ENCODE assay signal across 10 cellular contexts in the genomic region with DNA sequence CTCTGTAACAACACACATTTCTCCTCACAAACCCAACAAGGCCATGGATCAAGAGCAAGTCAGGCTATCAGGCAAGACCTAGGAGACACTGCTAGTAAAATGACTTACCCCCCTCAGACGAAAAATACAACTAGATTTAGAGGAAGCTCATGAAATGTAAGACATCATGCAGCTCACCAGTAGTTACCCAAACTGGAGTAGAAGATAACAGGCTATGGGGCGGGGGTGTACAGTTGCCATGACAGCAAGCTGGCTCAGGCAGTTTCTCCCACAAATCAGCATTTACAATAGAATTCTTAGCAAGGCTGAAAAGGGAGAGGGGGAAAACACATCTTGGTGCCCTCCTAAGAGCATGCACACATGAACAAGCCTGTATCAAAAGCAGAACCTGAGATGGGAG. TPM values are rescaled to one million over a fixed set of nuclear protein-coding genes. Genes with fewer than 3 reads are reported as not detected.
A peak's percentile ranks its signal among the peaks of the same experiment; 100 is the strongest.
DNase-seq lines count a peak whose midpoint lies in the region; ATAC-seq lines count a peak whose summit lies in the region.
"Had no signal": no experiment of that assay in that cellular context is flagged by ENCODE, and none has a peak within 500 bp of the region (broad histone marks: within the 10 kb centered on the region; RNA-seq: fewer than 3 reads in every experiment).

No MANE protein-coding gene starts in this region.

- no peak for ATAC-seq in activated T-cell treated with anti-CD3 and anti-CD28 coated beads, Interleukin-2, amount 50 U/mL, for 72 hours (replicated peaks in 1 of 2)
- ATAC-seq in HG03135 (IDR thresholded peaks at IDR 0.05; ENCODE audit: unreplicated experiment): no peak
- no peak for ATAC-seq in HG03378 (IDR thresholded peaks at IDR 0.05; ENCODE audit: unreplicated experiment)

- H3K27ac ChIP-seq in temporal lobe (ENCODE audit: low read depth, low read length): peak overlapping the region; percentile 29

- H3K4me3 Mint-ChIP-seq in activated T-cell treated with anti-CD3 and anti-CD28 coated beads, Interleukin-2, amount 50 U/mL, for 24 hours: peak overlapping the region; percentile 98
- peak overlapping the region; percentile 90 to 97 for H3K4me3 Mint-ChIP-seq in activated T-cell treated with anti-CD3 and anti-CD28 coated beads, Interleukin-2, amount 50 U/mL, for 72 hours

- H3K9me3 Mint-ChIP-seq in activated T-cell treated with anti-CD3 and anti-CD28 coated beads, Interleukin-2, amount 50 U/mL, for 24 hours: no peaks in the 10 kb centered on the region
- H3K9me3 Mint-ChIP-seq in activated T-cell treated with anti-CD3 and anti-CD28 coated beads, Interleukin-2, amount 50 U/mL, for 72 hours: no peaks in the 10 kb centered on the region

- peak; percentile 30 for DNase-seq in activated T-cell treated with anti-CD3 and anti-CD28 coated beads, Interleukin-2, amount 50 U/mL, for 24 hours
- no peak for DNase-seq in activated T-cell treated with anti-CD3 and anti-CD28 coated beads, Interleukin-2, amount 50 U/mL, for 48 hours
- no peak for DNase-seq in activated T-cell treated with anti-CD3 and anti-CD28 coated beads, Interleukin-2, amount 50 U/mL, for 72 hours
- DNase-seq in head of caudate nucleus (peak; percentile 17 to 93 (median 68)), cerebellum (ENCODE audit: low spot score) (no peak)
- DNase-seq: NCI-H2171 had no signal

- H3K27ac Mint-ChIP-seq in activated T-cell treated with anti-CD3 and anti-CD28 coated beads, Interleukin-2, amount 50 U/mL, for 24 hours: peak overlapping the region; percentile 99
- H3K27ac Mint-ChIP-seq in activated T-cell treated with anti-CD3 and anti-CD28 coated beads, Interleukin-2, amount 50 U/mL, for 72 hours: peak overlapping the region; percentile 57

- H3K4me1 Mint-ChIP-seq in activated T-cell treated with anti-CD3 and anti-CD28 coated beads, Interleukin-2, amount 50 U/mL, for 24 hours (ENCODE audit: low read depth): peaks cover 70% of the 10 kb centered on the region
- peaks cover 71% of the 10 kb centered on the region for H3K4me1 Mint-ChIP-seq in activated T-cell treated with anti-CD3 and anti-CD28 coated beads, Interleukin-2, amount 50 U/mL, for 72 hours (ENCODE audit: low read depth)

- intact Hi-C loops in head of caudate nucleus (cut with DNase I): no loop called here

- H3K27me3 Mint-ChIP-seq in activated T-cell treated with anti-CD3 and anti-CD28 coated beads, Interleukin-2, amount 50 U/mL, for 24 hours: no peaks in the 10 kb centered on the region
- no peaks in the 10 kb centered on the region for H3K27me3 Mint-ChIP-seq in activated T-cell treated with anti-CD3 and anti-CD28 coated beads, Interleukin-2, amount 50 U/mL, for 72 hours (ENCODE audit: low read depth)

- peaks cover 93% of the 10 kb centered on the region for H3K36me3 Mint-ChIP-seq in activated T-cell treated with anti-CD3 and anti-CD28 coated beads, Interleukin-2, amount 50 U/mL, for 24 hours (ENCODE audit: low read depth)
- H3K36me3 Mint-ChIP-seq in activated T-cell treated with anti-CD3 and anti-CD28 coated beads, Interleukin-2, amount 50 U/mL, for 72 hours (ENCODE audit: insufficient read depth in 2 of 2): peaks cover 12 to 35% of the 10 kb centered on the region in 2 donors

RNA-seq across cellular contexts. Expression of a gene that starts 13.9 kb away (rescaled TPM):
- total RNA-seq in activated T-cell treated with anti-CD3 and anti-CD28 coated beads, Interleukin-2, amount 50 U/mL, for 72 hours: 100 to 1,000 TPM; 456 to 468 TPM
- total RNA-seq in temporal lobe (127 TPM), cerebellum (124 TPM)

RNA-seq across cellular contexts. Expression of a gene that starts 23.1 kb away (rescaled TPM):
- under 1 TPM; 0.07 to 0.14 TPM for total RNA-seq in activated T-cell treated with anti-CD3 and anti-CD28 coated beads, Interleukin-2, amount 50 U/mL, for 72 hours
- total RNA-seq in temporal lobe (under 0.01 TPM), cerebellum (not detected)

RNA-seq across cellular contexts. Expression of a gene that starts 28.1 kb away (rescaled TPM):
- not detected for total RNA-seq in activated T-cell treated with anti-CD3 and anti-CD28 coated beads, Interleukin-2, amount 50 U/mL, for 72 hours
- total RNA-seq in temporal lobe (not detected), cerebellum (not detected)
- total RNA-seq: lung microvascular endothelial cell had no signal

RNA-seq across cellular contexts. Expression of a gene that starts 42.7 kb away (rescaled TPM):
- total RNA-seq in activated T-cell treated with anti-CD3 and anti-CD28 coated beads, Interleukin-2, amount 50 U/mL, for 72 hours: 100 to 1,000 TPM; 166 to 171 TPM
- total RNA-seq in temporal lobe: 44.0 TPM
- 84.7 TPM for total RNA-seq in cerebellum

Comparison
In these comparisons a context has a peak if more than half of its experiments do, and no peak if none do; other contexts are left out.
1. DNase-seq: peak in activated T-cell treated with anti-CD3 and anti-CD28 coated beads, Interleukin-2, amount 50 U/mL, for 24 hours (single experiment) and head of caudate nucleus (42 of 42); none in activated T-cell treated with anti-CD3 and anti-CD28 coated beads, Interleukin-2, amount 50 U/mL, for 48 hours (0 of 2), activated T-cell treated with anti-CD3 and anti-CD28 coated beads, Interleukin-2, amount 50 U/mL, for 72 hours (0 of 2) and cerebellum (single experiment).